Comparison of ENCODE assay signal across 11 cellular contexts in genomic region chrX:78979789-78980464, GRCh38. TPM values are rescaled to one million over a fixed set of nuclear protein-coding genes. Genes with fewer than 3 reads are reported as not detected.
DNase-seq lines count a peak whose midpoint lies in the region; ATAC-seq, FAIRE-seq and TF ChIP-seq lines count a peak whose summit lies in the region.
"Had no signal": no experiment of that assay in that cellular context is flagged by ENCODE, and none has a peak within 500 bp of the region (broad histone marks: within the 10 kb centered on the region; RNA-seq: fewer than 3 reads in every experiment).

No MANE protein-coding gene starts in this region.

- TF ChIP-seq CTCF in OCI-LY7 (conservative IDR thresholded peaks at IDR 0.05; ENCODE audit: low read length) (no peak), mucosa of descending colon (IDR thresholded peaks at IDR 0.05) (no peak)

- ATAC-seq in HG02884 (IDR thresholded peaks at IDR 0.05; ENCODE audit: unreplicated experiment): peak; percentile 97
- no peak for ATAC-seq in mucosa of descending colon

- no peak overlapping the region for H2AFZ ChIP-seq in OCI-LY7 (ENCODE audit: low read length)

- no peak for FAIRE-seq in urothelium cell line (lab: Jason Lieb, UNC)

- no TSS peak for BruUV-seq in OCI-LY7 (replicated peaks; lab: Mats Ljungman, UMichigan)

- POLR2A ChIA-PET in OCI-LY7 (lab: Charles Lee): no interaction called here

- no peaks in the 10 kb centered on the region for H3K9me3 ChIP-seq in OCI-LY7 (ENCODE audit: low read length)
- H3K9me3 ChIP-seq in mucosa of descending colon: no peaks in the 10 kb centered on the region

- no peak overlapping the region for H3K4me2 ChIP-seq in OCI-LY7 (ENCODE audit: low read length)

- no peaks in the 10 kb centered on the region for H3K9me2 ChIP-seq in OCI-LY7 (ENCODE audit: insufficient read depth, low read length)

- H3K4me1 ChIP-seq in OCI-LY7 (ENCODE audit: insufficient read depth, low read length, poor library complexity, severe bottlenecking) (no peaks in the 10 kb centered on the region), mucosa of descending colon (ENCODE audit: low read depth) (no peaks in the 10 kb centered on the region)

- no peak overlapping the region for H3K27ac ChIP-seq in OCI-LY7 (ENCODE audit: low read depth, low read length, poor library complexity, severe bottlenecking)

- CTCF ChIA-PET in OCI-LY7 (lab: Charles Lee; ENCODE audit: unreplicated experiment): no interaction called here

- H4K20me1 ChIP-seq in OCI-LY7 (ENCODE audit: insufficient read depth, low read length): no peaks in the 10 kb centered on the region

- H3K36me3 ChIP-seq in OCI-LY7 (ENCODE audit: insufficient read depth, low read length): no peaks in the 10 kb centered on the region
- H3K36me3 ChIP-seq in mucosa of descending colon (ENCODE audit: low read depth): no peaks in the 10 kb centered on the region

- DNase-seq in stimulated activated CD4-positive, alpha-beta T cell treated with anti-CD3 and anti-CD28 coated beads, Interleukin-15, amount 100 ng/mL, for 24 hours: peak; percentile 12
- no peak for DNase-seq in stimulated activated CD4-positive, alpha-beta T cell treated with anti-CD3 and anti-CD28 coated beads, Interleukin-12 subunit alpha, Interleukin-12 subunit beta, amount 100 ng/mL, for 4 hours
- DNase-seq in OCI-LY7 (ENCODE audit: low spot score): peak; percentile 8
- peak; percentile 2 for DNase-seq in urothelium cell line (ENCODE audit: low spot score)
- DNase-seq in NCI-H2196 treated with DMSO at 0.1 percent for 48 hours (lab: John Stamatoyannopoulos, UW; ENCODE audit: unreplicated experiment): no peak
- no peak for DNase-seq in mucosa of descending colon
- no peak for DNase-seq in NCI-H748 treated with DMSO at 0.1 percent for 48 hours (lab: John Stamatoyannopoulos, UW)
- DNase-seq: C1 segment of cervical spinal cord, KG1 had no signal

- H3K4me3 ChIP-seq in OCI-LY7 (ENCODE audit: low read depth, low read length, poor library complexity, severe bottlenecking): no peak overlapping the region
- no peak overlapping the region for H3K4me3 ChIP-seq in mucosa of descending colon

- intact Hi-C loops in OCI-LY7 (cut with micrococcal nuclease; ENCODE audit: unreplicated experiment) (no loop called here), mucosa of descending colon (cut with DNase I, micrococcal nuclease) (no loop called here)

- H3K79me2 ChIP-seq in OCI-LY7 (ENCODE audit: insufficient read depth, low read depth, low read length): no peaks in the 10 kb centered on the region

RNA-seq across cellular contexts. Expression of gene P2RY10, which starts 34.7 kb away (rescaled TPM):
- 8.1 and 10.3 TPM in 2 replicates for total RNA-seq in OCI-LY7 (2014; rRNA removed; shearing (Covaris generic))
- total RNA-seq in OCI-LY7 (2022): 15.1 and 23.0 TPM in 2 replicates
- 1 to 10 TPM in 2 of 3 donors, under 1 TPM in 1; 0.82 to 2.5 (median 2.3) TPM for total RNA-seq in mucosa of descending colon
- total RNA-seq: renal cortical epithelial cell had no signal

Comparison
In these comparisons a context has a peak if more than half of its experiments do, and no peak if none do; other contexts are left out.
1. DNase-seq: peak in stimulated activated CD4-positive, alpha-beta T cell treated with anti-CD3 and anti-CD28 coated beads, Interleukin-15, amount 100 ng/mL, for 24 hours (single experiment), OCI-LY7 (single experiment) and urothelium cell line (single experiment); none in stimulated activated CD4-positive, alpha-beta T cell treated with anti-CD3 and anti-CD28 coated beads, Interleukin-12 subunit alpha, Interleukin-12 subunit beta, amount 100 ng/mL, for 4 hours (single experiment), NCI-H2196 treated with DMSO at 0.1 percent for 48 hours (single experiment), mucosa of descending colon (0 of 3) and NCI-H748 treated with DMSO at 0.1 percent for 48 hours (single experiment).